ENCODE assay signal across 1 cellular context in the genomic region with DNA sequence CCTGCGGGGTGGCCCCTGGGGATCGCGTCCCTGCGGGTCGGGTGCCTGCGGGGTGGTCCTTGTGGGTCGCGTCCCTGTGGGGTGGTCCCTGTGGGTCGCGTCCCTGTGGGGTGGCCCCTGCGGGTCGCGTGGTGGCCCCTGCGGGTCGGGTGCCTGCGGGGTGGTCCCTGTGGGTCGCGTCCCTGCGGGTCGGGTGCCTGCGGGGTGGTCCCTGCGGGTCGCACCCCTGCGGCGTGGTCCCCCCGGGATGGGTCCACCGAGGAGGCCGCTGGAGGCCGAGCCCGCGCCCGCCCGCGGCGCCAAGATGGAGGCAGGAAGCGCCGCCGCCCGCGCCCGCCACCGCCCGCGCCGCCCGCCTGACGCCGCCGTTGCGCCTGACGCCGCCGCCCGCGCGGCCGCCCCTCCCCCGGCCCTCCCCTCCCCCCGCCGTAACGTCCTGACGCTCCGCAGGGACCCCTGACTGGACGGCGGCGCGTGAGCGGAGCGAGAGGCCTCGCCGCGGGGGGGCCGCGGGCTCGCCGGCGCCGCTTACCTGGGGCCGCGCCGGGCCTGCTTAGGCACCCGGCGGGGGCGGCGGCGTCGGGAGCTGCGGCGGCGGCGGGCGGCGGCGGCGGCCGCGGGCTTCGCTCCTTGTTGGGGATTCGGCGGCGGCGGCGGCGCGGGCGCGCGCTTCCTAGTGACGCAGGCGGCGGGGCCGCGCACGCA.
TF ChIP-seq lines count a peak whose summit lies in the region.

A gene with protein sequence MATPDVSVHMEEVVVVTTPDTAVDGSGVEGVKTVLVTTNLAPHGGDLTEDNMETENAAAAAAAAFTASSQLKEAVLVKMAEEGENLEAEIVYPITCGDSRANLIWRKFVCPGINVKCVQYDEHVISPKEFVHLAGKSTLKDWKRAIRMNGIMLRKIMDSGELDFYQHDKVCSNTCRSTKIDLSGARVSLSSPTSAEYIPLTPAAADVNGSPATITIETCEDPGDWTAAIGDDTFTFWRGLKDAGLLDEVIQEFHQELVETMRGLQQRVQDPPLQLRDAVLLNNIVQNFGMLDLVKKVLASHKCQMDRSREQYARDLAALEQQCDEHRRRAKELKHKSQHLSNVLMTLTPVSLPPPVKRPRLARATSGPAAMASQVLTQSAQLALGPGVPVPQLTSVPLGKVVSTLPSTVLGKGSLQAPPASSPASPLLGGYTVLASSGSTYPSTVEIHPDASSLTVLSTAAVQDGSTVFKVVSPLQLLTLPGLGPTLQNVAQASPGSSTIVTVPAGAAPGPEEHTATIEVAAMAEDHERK (minus strand): TSS at position 678 of the 705 bp plus-strand sequence. CDS start 7,704 bp downstream, outside the sequence.

TF ChIP-seq in K562, 482 proteins besides CTCF, POLR2A, EP300 and RAD21 (continued from another document):
- TF ChIP-seq, protein P1, sequence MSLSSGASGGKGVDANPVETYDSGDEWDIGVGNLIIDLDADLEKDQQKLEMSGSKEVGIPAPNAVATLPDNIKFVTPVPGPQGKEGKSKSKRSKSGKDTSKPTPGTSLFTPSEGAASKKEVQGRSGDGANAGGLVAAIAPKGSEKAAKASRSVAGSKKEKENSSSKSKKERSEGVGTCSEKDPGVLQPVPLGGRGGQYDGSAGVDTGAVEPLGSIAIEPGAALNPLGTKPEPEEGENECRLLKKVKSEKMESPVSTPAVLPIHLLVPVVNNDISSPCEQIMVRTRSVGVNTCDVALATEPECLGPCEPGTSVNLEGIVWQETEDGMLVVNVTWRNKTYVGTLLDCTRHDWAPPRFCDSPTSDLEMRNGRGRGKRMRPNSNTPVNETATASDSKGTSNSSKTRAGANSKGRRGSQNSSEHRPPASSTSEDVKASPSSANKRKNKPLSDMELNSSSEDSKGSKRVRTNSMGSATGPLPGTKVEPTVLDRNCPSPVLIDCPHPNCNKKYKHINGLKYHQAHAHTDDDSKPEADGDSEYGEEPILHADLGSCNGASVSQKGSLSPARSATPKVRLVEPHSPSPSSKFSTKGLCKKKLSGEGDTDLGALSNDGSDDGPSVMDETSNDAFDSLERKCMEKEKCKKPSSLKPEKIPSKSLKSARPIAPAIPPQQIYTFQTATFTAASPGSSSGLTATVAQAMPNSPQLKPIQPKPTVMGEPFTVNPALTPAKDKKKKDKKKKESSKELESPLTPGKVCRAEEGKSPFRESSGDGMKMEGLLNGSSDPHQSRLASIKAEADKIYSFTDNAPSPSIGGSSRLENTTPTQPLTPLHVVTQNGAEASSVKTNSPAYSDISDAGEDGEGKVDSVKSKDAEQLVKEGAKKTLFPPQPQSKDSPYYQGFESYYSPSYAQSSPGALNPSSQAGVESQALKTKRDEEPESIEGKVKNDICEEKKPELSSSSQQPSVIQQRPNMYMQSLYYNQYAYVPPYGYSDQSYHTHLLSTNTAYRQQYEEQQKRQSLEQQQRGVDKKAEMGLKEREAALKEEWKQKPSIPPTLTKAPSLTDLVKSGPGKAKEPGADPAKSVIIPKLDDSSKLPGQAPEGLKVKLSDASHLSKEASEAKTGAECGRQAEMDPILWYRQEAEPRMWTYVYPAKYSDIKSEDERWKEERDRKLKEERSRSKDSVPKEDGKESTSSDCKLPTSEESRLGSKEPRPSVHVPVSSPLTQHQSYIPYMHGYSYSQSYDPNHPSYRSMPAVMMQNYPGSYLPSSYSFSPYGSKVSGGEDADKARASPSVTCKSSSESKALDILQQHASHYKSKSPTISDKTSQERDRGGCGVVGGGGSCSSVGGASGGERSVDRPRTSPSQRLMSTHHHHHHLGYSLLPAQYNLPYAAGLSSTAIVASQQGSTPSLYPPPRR (CRISPR knock-in tag; IDR thresholded peaks at IDR 0.05; ENCODE audit: borderline replicate concordance): no peak
- no peak for TF ChIP-seq CHCHD3 (CRISPR knock-in tag; IDR thresholded peaks at IDR 0.05)
- TF ChIP-seq PRPF4 (IDR thresholded peaks at IDR 0.05; ENCODE audit: insufficient read depth, low read depth, low read length, poor library complexity, severe bottlenecking): no peak
- no peak for TF ChIP-seq CEBPG (CRISPR knock-in tag; IDR thresholded peaks at IDR 0.05)
- no peak for TF ChIP-seq CEBPG (tag; conservative IDR thresholded peaks at IDR 0.05 in 1 of 2, IDR thresholded peaks at IDR 0.05 in 1 of 2)
- TF ChIP-seq, protein P2, sequence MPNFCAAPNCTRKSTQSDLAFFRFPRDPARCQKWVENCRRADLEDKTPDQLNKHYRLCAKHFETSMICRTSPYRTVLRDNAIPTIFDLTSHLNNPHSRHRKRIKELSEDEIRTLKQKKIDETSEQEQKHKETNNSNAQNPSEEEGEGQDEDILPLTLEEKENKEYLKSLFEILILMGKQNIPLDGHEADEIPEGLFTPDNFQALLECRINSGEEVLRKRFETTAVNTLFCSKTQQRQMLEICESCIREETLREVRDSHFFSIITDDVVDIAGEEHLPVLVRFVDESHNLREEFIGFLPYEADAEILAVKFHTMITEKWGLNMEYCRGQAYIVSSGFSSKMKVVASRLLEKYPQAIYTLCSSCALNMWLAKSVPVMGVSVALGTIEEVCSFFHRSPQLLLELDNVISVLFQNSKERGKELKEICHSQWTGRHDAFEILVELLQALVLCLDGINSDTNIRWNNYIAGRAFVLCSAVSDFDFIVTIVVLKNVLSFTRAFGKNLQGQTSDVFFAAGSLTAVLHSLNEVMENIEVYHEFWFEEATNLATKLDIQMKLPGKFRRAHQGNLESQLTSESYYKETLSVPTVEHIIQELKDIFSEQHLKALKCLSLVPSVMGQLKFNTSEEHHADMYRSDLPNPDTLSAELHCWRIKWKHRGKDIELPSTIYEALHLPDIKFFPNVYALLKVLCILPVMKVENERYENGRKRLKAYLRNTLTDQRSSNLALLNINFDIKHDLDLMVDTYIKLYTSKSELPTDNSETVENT (CRISPR knock-in tag; IDR thresholded peaks at IDR 0.05): peak; percentile 84
- TF ChIP-seq BRD4 (IDR thresholded peaks at IDR 0.05): no peak; the same call in 1 of the 2 replicates
- TF ChIP-seq, protein P3, sequence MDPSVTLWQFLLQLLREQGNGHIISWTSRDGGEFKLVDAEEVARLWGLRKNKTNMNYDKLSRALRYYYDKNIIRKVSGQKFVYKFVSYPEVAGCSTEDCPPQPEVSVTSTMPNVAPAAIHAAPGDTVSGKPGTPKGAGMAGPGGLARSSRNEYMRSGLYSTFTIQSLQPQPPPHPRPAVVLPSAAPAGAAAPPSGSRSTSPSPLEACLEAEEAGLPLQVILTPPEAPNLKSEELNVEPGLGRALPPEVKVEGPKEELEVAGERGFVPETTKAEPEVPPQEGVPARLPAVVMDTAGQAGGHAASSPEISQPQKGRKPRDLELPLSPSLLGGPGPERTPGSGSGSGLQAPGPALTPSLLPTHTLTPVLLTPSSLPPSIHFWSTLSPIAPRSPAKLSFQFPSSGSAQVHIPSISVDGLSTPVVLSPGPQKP (CRISPR knock-in tag; IDR thresholded peaks at IDR 0.05): no peak
- TF ChIP-seq, protein P4, sequence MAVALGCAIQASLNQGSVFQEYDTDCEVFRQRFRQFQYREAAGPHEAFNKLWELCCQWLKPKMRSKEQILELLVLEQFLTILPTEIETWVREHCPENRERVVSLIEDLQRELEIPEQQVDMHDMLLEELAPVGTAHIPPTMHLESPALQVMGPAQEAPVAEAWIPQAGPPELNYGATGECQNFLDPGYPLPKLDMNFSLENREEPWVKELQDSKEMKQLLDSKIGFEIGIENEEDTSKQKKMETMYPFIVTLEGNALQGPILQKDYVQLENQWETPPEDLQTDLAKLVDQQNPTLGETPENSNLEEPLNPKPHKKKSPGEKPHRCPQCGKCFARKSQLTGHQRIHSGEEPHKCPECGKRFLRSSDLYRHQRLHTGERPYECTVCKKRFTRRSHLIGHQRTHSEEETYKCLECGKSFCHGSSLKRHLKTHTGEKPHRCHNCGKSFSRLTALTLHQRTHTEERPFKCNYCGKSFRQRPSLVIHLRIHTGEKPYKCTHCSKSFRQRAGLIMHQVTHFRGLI (CRISPR knock-in tag; IDR thresholded peaks at IDR 0.05): no peak
- TF ChIP-seq PHTF2 (CRISPR knock-in tag; IDR thresholded peaks at IDR 0.05): no peak
- TF ChIP-seq, protein P5, sequence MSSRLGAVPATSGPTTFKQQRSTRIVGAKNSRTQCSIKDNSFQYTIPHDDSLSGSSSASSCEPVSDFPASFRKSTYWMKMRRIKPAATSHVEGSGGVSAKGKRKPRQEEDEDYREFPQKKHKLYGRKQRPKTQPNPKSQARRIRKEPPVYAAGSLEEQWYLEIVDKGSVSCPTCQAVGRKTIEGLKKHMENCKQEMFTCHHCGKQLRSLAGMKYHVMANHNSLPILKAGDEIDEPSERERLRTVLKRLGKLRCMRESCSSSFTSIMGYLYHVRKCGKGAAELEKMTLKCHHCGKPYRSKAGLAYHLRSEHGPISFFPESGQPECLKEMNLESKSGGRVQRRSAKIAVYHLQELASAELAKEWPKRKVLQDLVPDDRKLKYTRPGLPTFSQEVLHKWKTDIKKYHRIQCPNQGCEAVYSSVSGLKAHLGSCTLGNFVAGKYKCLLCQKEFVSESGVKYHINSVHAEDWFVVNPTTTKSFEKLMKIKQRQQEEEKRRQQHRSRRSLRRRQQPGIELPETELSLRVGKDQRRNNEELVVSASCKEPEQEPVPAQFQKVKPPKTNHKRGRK (tag; IDR thresholded peaks at IDR 0.05): no peak
- TF ChIP-seq RB1 (IDR thresholded peaks at IDR 0.05; ENCODE audit: low read depth): peak; percentile 79
- TF ChIP-seq, protein P6, sequence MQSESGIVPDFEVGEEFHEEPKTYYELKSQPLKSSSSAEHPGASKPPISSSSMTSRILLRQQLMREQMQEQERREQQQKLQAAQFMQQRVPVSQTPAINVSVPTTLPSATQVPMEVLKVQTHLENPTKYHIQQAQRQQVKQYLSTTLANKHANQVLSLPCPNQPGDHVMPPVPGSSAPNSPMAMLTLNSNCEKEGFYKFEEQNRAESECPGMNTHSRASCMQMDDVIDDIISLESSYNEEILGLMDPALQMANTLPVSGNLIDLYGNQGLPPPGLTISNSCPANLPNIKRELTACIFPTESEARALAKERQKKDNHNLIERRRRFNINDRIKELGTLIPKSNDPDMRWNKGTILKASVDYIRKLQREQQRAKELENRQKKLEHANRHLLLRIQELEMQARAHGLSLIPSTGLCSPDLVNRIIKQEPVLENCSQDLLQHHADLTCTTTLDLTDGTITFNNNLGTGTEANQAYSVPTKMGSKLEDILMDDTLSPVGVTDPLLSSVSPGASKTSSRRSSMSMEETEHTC (IDR thresholded peaks at IDR 0.05): no peak
- TF ChIP-seq NR2C2 (CRISPR knock-in tag; IDR thresholded peaks at IDR 0.05): no peak
- TF ChIP-seq NR2C2 (tag; IDR thresholded peaks at IDR 0.05): peak; percentile 61; the same call in 1 of the 2 replicates
- peak; percentile 67 for TF ChIP-seq ELF1 (tag; IDR thresholded peaks at IDR 0.05)
- peak; percentile 62 for TF ChIP-seq FIP1L1 (IDR thresholded peaks at IDR 0.05; ENCODE audit: low read depth, low read length, poor library complexity, severe bottlenecking)
- no peak for TF ChIP-seq CBX3 (IDR thresholded peaks at IDR 0.05; ENCODE audit: borderline replicate concordance in 1 of 2, low read length in 2 of 2)
- TF ChIP-seq KAT8 (IDR thresholded peaks at IDR 0.05; ENCODE audit: low read depth): no peak
- TF ChIP-seq, protein P7, sequence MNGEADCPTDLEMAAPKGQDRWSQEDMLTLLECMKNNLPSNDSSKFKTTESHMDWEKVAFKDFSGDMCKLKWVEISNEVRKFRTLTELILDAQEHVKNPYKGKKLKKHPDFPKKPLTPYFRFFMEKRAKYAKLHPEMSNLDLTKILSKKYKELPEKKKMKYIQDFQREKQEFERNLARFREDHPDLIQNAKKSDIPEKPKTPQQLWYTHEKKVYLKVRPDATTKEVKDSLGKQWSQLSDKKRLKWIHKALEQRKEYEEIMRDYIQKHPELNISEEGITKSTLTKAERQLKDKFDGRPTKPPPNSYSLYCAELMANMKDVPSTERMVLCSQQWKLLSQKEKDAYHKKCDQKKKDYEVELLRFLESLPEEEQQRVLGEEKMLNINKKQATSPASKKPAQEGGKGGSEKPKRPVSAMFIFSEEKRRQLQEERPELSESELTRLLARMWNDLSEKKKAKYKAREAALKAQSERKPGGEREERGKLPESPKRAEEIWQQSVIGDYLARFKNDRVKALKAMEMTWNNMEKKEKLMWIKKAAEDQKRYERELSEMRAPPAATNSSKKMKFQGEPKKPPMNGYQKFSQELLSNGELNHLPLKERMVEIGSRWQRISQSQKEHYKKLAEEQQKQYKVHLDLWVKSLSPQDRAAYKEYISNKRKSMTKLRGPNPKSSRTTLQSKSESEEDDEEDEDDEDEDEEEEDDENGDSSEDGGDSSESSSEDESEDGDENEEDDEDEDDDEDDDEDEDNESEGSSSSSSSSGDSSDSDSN (IDR thresholded peaks at IDR 0.05; ENCODE audit: borderline replicate concordance in 1 of 2, low read depth in 2 of 2, low read length in 2 of 2): no peak
- no peak for TF ChIP-seq RNF2 (IDR thresholded peaks at IDR 0.05)
- no peak for TF ChIP-seq NCOA1 (IDR thresholded peaks at IDR 0.05; ENCODE audit: low read depth)
- TF ChIP-seq, protein P8, sequence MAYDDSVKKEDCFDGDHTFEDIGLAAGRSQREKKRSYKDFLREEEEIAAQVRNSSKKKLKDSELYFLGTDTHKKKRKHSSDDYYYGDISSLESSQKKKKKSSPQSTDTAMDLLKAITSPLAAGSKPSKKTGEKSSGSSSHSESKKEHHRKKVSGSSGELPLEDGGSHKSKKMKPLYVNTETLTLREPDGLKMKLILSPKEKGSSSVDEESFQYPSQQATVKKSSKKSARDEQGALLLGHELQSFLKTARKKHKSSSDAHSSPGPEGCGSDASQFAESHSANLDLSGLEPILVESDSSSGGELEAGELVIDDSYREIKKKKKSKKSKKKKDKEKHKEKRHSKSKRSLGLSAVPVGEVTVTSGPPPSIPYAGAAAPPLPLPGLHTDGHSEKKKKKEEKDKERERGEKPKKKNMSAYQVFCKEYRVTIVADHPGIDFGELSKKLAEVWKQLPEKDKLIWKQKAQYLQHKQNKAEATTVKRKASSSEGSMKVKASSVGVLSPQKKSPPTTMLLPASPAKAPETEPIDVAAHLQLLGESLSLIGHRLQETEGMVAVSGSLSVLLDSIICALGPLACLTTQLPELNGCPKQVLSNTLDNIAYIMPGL (CRISPR knock-in tag; IDR thresholded peaks at IDR 0.05): 0 out of 2 replicates have a peak, but pooled peaks have one; percentile 2
- no peak for TF ChIP-seq ZFP30 (CRISPR knock-in tag; IDR thresholded peaks at IDR 0.05; ENCODE audit: borderline replicate concordance)
- TF ChIP-seq, protein P9, sequence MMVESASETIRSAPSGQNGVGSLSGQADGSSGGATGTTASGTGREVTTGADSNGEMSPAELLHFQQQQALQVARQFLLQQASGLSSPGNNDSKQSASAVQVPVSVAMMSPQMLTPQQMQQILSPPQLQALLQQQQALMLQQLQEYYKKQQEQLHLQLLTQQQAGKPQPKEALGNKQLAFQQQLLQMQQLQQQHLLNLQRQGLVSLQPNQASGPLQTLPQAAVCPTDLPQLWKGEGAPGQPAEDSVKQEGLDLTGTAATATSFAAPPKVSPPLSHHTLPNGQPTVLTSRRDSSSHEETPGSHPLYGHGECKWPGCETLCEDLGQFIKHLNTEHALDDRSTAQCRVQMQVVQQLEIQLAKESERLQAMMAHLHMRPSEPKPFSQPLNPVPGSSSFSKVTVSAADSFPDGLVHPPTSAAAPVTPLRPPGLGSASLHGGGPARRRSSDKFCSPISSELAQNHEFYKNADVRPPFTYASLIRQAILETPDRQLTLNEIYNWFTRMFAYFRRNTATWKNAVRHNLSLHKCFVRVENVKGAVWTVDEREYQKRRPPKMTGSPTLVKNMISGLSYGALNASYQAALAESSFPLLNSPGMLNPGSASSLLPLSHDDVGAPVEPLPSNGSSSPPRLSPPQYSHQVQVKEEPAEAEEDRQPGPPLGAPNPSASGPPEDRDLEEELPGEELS (CRISPR knock-in tag; IDR thresholded peaks at IDR 0.05; ENCODE audit: borderline replicate concordance): no peak
- peak; percentile 76; the same call in 1 of the 2 replicates for TF ChIP-seq ZBTB7A (IDR thresholded peaks at IDR 0.05; ENCODE audit: borderline replicate concordance, control insufficient read depth, low read depth, low read length)
- no peak for TF ChIP-seq STAT5A (IDR thresholded peaks at IDR 0.05; ENCODE audit: borderline replicate concordance, low read length)
- TF ChIP-seq C11orf30 (IDR thresholded peaks at IDR 0.05; ENCODE audit: low read depth): no peak
